8 cellular contexts compared by ENCODE assay signal in genomic region chr3:130850044-130850797, GRCh38. TPM values are rescaled to one million over a fixed set of nuclear protein-coding genes. Genes with fewer than 3 reads are reported as not detected.
DNase-seq lines count a peak whose midpoint lies in the region; ATAC-seq and TF ChIP-seq lines count a peak whose summit lies in the region.

No MANE protein-coding gene starts in this region.

- peak overlapping the region; percentile 62 for H3K4me3 Mint-ChIP-seq in T-helper 2 cell treated with Interferon-gamma antibody and Interleukin-4, amounts not matched to agents 5 μg/mL and 100 μg/mL, for 36 hours
- no peak overlapping the region for H3K4me3 Mint-ChIP-seq in neural progenitor cell

- H3K27me3 Mint-ChIP-seq in T-helper 2 cell treated with Interferon-gamma antibody and Interleukin-4, amounts not matched to agents 5 μg/mL and 100 μg/mL, for 36 hours (ENCODE audit: low read depth), result peaks cover 18% of the 10 kb centered on the region
- no peaks in the 10 kb centered on the region for H3K27me3 Mint-ChIP-seq in neural progenitor cell (ENCODE audit: insufficient read depth, low read depth)

- peaks cover 32% of the 10 kb centered on the region for H3K4me1 Mint-ChIP-seq in T-helper 2 cell treated with Interferon-gamma antibody and Interleukin-4, amounts not matched to agents 5 μg/mL and 100 μg/mL, for 36 hours (ENCODE audit: low read depth)
- H3K4me1 Mint-ChIP-seq in neural progenitor cell, result peaks cover 14% of the 10 kb centered on the region

- TF ChIP-seq CTCF in coronary artery (IDR thresholded peaks at IDR 0.05) (no peak), neural progenitor cell (IDR thresholded peaks at IDR 0.05) (no peak)

- H3K4me1 ChIP-seq in neural progenitor cell, result peaks cover 22% of the 10 kb centered on the region

- no peak overlapping the region for H3K4me2 ChIP-seq in neural progenitor cell

- no peaks in the 10 kb centered on the region for H3K9me3 ChIP-seq in neural progenitor cell (ENCODE audit: low read depth)

- ATAC-seq in GM21723 (IDR thresholded peaks at IDR 0.05; ENCODE audit: unreplicated experiment), result peak; percentile 74

- DNase-seq in Kasumi-1 (lab: John Stamatoyannopoulos, UW) (peak; percentile 97), coronary artery (ENCODE audit: low spot score) (no peak), neural progenitor cell (ENCODE audit: low spot score) (no peak), NCI-H2081 treated with DMSO at 0.1 percent for 48 hours (lab: John Stamatoyannopoulos, UW) (no peak)
- peak; percentile 77 for DNase-seq in T-helper 2 cell treated with Interferon-gamma antibody and Interleukin-4, amounts not matched to agents 5 μg/mL and 100 μg/mL, for 36 hours (ENCODE audit: low spot score)
- DNase-seq in effector CD8-positive, alpha-beta T cell (lab: John Stamatoyannopoulos, UW), result no peak

- H3K27me3 ChIP-seq in neural progenitor cell, result no peaks in the 10 kb centered on the region

- H3K9ac ChIP-seq in neural progenitor cell, result no peak overlapping the region

- H3K27ac ChIP-seq in coronary artery, result peak overlapping the region; percentile 41 to 45
- H3K27ac ChIP-seq in neural progenitor cell, result no peak overlapping the region

- H3K9me3 Mint-ChIP-seq in T-helper 2 cell treated with Interferon-gamma antibody and Interleukin-4, amounts not matched to agents 5 μg/mL and 100 μg/mL, for 36 hours, result no peaks in the 10 kb centered on the region
- H3K9me3 Mint-ChIP-seq in neural progenitor cell, result no peaks in the 10 kb centered on the region

- no peaks in the 10 kb centered on the region for H3K36me3 Mint-ChIP-seq in T-helper 2 cell treated with Interferon-gamma antibody and Interleukin-4, amounts not matched to agents 5 μg/mL and 100 μg/mL, for 36 hours (ENCODE audit: low read depth)
- no peaks in the 10 kb centered on the region for H3K36me3 Mint-ChIP-seq in neural progenitor cell

- no peaks in the 10 kb centered on the region for H3K79me2 ChIP-seq in neural progenitor cell (ENCODE audit: low read depth)

- peak overlapping the region; percentile 38 for H2AFZ ChIP-seq in neural progenitor cell (replicated peaks)

- H3F3A ChIP-seq in neural progenitor cell (ENCODE audit: low read depth), result no peaks in the 10 kb centered on the region

- H3K4me3 ChIP-seq in GM08714 (ENCODE audit: low read length) (peak overlapping the region; percentile 91), coronary artery (peak overlapping the region; percentile 67), neural progenitor cell (no peak overlapping the region)

- H3K27ac Mint-ChIP-seq in T-helper 2 cell treated with Interferon-gamma antibody and Interleukin-4, amounts not matched to agents 5 μg/mL and 100 μg/mL, for 36 hours, result peak overlapping the region; percentile 80
- no peak overlapping the region for H3K27ac Mint-ChIP-seq in neural progenitor cell

- H4K20me1 ChIP-seq in neural progenitor cell (ENCODE audit: low read depth), result no peaks in the 10 kb centered on the region

- H3K36me3 ChIP-seq in neural progenitor cell, result no peaks in the 10 kb centered on the region

RNA-seq across cellular contexts. Expression of gene ATP2C1, which starts 43.7 kb away (rescaled TPM):
- 64.5 and 161 TPM in 2 replicates for total RNA-seq in neural progenitor cell (ENCODE audit: low replicate concordance)

Comparison
In these comparisons a context has a peak if more than half of its experiments do, and no peak if none do; other contexts are left out.
1. DNase-seq: peak in Kasumi-1 (2 of 2) and T-helper 2 cell treated with Interferon-gamma antibody and Interleukin-4, amounts not matched to agents 5 μg/mL and 100 μg/mL, for 36 hours (single experiment); none in coronary artery (single experiment), neural progenitor cell (single experiment), NCI-H2081 treated with DMSO at 0.1 percent for 48 hours (single experiment) and effector CD8-positive, alpha-beta T cell (single experiment).